ENCODE assay signal across 11 cellular contexts in genomic region chr2:240013343-240013742, GRCh38. TPM values are rescaled to one million over a fixed set of nuclear protein-coding genes. Genes with fewer than 3 reads are reported as not detected.
A peak's percentile ranks its signal among the peaks of the same experiment; 100 is the strongest.
DNase-seq lines count a peak whose midpoint lies in the region; ATAC-seq and TF ChIP-seq lines count a peak whose summit lies in the region.
"Had no signal": no experiment of that assay in that cellular context is flagged by ENCODE, and none has a peak within 500 bp of the region (broad histone marks: within the 10 kb centered on the region; RNA-seq: fewer than 3 reads in every experiment).

No MANE protein-coding gene starts in this region.

- H2BK5ac ChIP-seq in mesendoderm (ENCODE audit: low read length): no peak overlapping the region

- no CpG with 5 or more reads among the region's 1 CpG for WGBS in mesendoderm (ENCODE audit: extremely low coverage, insufficient coverage, low lambda C conversion rate)

- no peak overlapping the region for H3K4me2 ChIP-seq in Loucy (ENCODE audit: low read depth, low read length, poor library complexity, severe bottlenecking)
- no peak overlapping the region for H3K4me2 ChIP-seq in mesendoderm (ENCODE audit: low read length)

- H2AFZ ChIP-seq in Loucy (ENCODE audit: low read length): no peak overlapping the region

- no peaks in the 10 kb centered on the region for H4K20me1 ChIP-seq in Loucy (ENCODE audit: insufficient read depth, low read length, poor library complexity, severe bottlenecking)

- H3K4ac ChIP-seq in mesendoderm (ENCODE audit: low read depth, low read length): no peak overlapping the region

- H3K56ac ChIP-seq in mesendoderm (ENCODE audit: low read length): no peak overlapping the region

- H4K8ac ChIP-seq in mesendoderm (ENCODE audit: low read depth, low read length): no peak overlapping the region

- no peaks in the 10 kb centered on the region for H3F3A ChIP-seq in Loucy (ENCODE audit: low read depth)

- no peak overlapping the region for H2BK15ac ChIP-seq in mesendoderm (replicated peaks; ENCODE audit: low read depth)

- no peak overlapping the region for H2BK120ac ChIP-seq in mesendoderm (ENCODE audit: low read depth, low read length)

- DNase-seq in DMS53 (lab: John Stamatoyannopoulos, UW) (peak; percentile 38), brain microvascular endothelial cell (no peak), mesendoderm (peak; percentile 1), DMS153 (lab: John Stamatoyannopoulos, UW) (no peak), lower lobe of right lung (no peak)
- DNase-seq: activated naive CD8-positive, alpha-beta T cell treated with anti-CD3 and anti-CD28 coated beads for 36 hours had no signal

- peaks cover 77% of the 10 kb centered on the region; the same call in 1 of the 2 replicates for H3K36me3 ChIP-seq in Loucy (ENCODE audit: insufficient read depth, low read length)
- H3K36me3 ChIP-seq in brain microvascular endothelial cell (replicated peaks): peaks cover 33% of the 10 kb centered on the region
- H3K36me3 ChIP-seq in mesendoderm (ENCODE audit: control insufficient read depth, insufficient read depth, low read length): peaks cover 7% of the 10 kb centered on the region
- H3K36me3 ChIP-seq in lower lobe of right lung: peaks cover 99% of the 10 kb centered on the region

- no peak overlapping the region for H4K5ac ChIP-seq in mesendoderm (ENCODE audit: low read length)

- H3K4me1 ChIP-seq in Loucy (ENCODE audit: insufficient read depth, low read length, poor library complexity, severe bottlenecking): no peaks in the 10 kb centered on the region
- H3K4me1 ChIP-seq in mesendoderm (ENCODE audit: control insufficient read depth, low read depth, low read length): no peaks in the 10 kb centered on the region
- H3K4me1 ChIP-seq in lower lobe of right lung: no peaks in the 10 kb centered on the region

- no peak for ATAC-seq in HG03520 (IDR thresholded peaks at IDR 0.05; ENCODE audit: unreplicated experiment)
- no peak for ATAC-seq in lower lobe of right lung
- no peak for ATAC-seq in HG03457 (IDR thresholded peaks at IDR 0.05; ENCODE audit: unreplicated experiment)
- ATAC-seq: activated CD4-positive, CD25-positive, alpha-beta regulatory T cell treated with anti-CD3 and anti-CD28 coated beads, Interleukin-2, amount 50 U/mL, for 24 hours had no signal

- no peaks in the 10 kb centered on the region for H3K27me3 ChIP-seq in Loucy (ENCODE audit: insufficient read depth, low read length, poor library complexity, severe bottlenecking)
- no peaks in the 10 kb centered on the region for H3K27me3 ChIP-seq in brain microvascular endothelial cell (replicated peaks)
- no peaks in the 10 kb centered on the region for H3K27me3 ChIP-seq in mesendoderm (ENCODE audit: insufficient read depth, low read length, poor library complexity)
- no peaks in the 10 kb centered on the region for H3K27me3 ChIP-seq in lower lobe of right lung (ENCODE audit: low read depth)

- H3K23ac ChIP-seq in mesendoderm (ENCODE audit: low read length): no peak overlapping the region

- no peak overlapping the region for H2AK5ac ChIP-seq in mesendoderm (ENCODE audit: low read length)

- H3K4me3 ChIP-seq in Loucy (ENCODE audit: low read length, poor library complexity, severe bottlenecking): no peak overlapping the region
- no peak overlapping the region for H3K4me3 ChIP-seq in brain microvascular endothelial cell (ENCODE audit: low read depth, low read length)
- H3K4me3 ChIP-seq in mesendoderm (ENCODE audit: low read length): no peak overlapping the region
- no peak overlapping the region for H3K4me3 ChIP-seq in lower lobe of right lung

- H3K9me2 ChIP-seq in Loucy (replicated peaks; ENCODE audit: low read depth, low read length): no peaks in the 10 kb centered on the region

- H3K27ac ChIP-seq in brain microvascular endothelial cell (no peak overlapping the region), mesendoderm (ENCODE audit: low read depth, low read length) (no peak overlapping the region), lower lobe of right lung (no peak overlapping the region)

- H3K18ac ChIP-seq in mesendoderm (ENCODE audit: low read length): no peak overlapping the region

- no peaks in the 10 kb centered on the region for H3K9me3 ChIP-seq in Loucy (ENCODE audit: insufficient read depth, low read depth, low read length)
- H3K9me3 ChIP-seq in lower lobe of right lung: no peaks in the 10 kb centered on the region

- H3K79me2 ChIP-seq in Loucy (ENCODE audit: insufficient read depth, low read length) (peaks cover 4% of the 10 kb centered on the region; the same call in 1 of the 2 replicates), mesendoderm (ENCODE audit: control insufficient read depth, insufficient read depth, low read length) (no peaks in the 10 kb centered on the region)

- H3K9ac ChIP-seq in Loucy (ENCODE audit: low read depth, low read length, poor library complexity, severe bottlenecking) (no peak overlapping the region), mesendoderm (ENCODE audit: low read length) (no peak overlapping the region)

- in situ Hi-C loops in brain microvascular endothelial cell (cut with HindIII; ENCODE audit: low pct_ligation_motif_present, low sequenced_read_pairs): no loop called here

- intact Hi-C loops in lower lobe of right lung (cut with DNase I): no loop called here

- TF ChIP-seq CTCF in Loucy (conservative IDR thresholded peaks at IDR 0.05; ENCODE audit: low read length): peak; percentile 35; the same call in 1 of the 2 replicates
- peak; percentile 38 for TF ChIP-seq CTCF in brain microvascular endothelial cell (IDR thresholded peaks at IDR 0.05; ENCODE audit: low read depth, low read length, missing control alignments)
- TF ChIP-seq CTCF in lower lobe of right lung (IDR thresholded peaks at IDR 0.05): no peak

- H3K79me1 ChIP-seq in mesendoderm (ENCODE audit: low read length): no peaks in the 10 kb centered on the region

RNA-seq across cellular contexts. Expression of gene NDUFA10, which starts 11.8 kb away (rescaled TPM):
- 76.3 TPM for polyA plus RNA-seq in mesendoderm (2013, experiment 1 of 2)
- 75.8 TPM for polyA plus RNA-seq in mesendoderm (2013, experiment 2 of 2)
- 92.2 TPM for total RNA-seq in lower lobe of right lung

RNA-seq across cellular contexts. Expression of gene OR6B2, which starts 16.9 kb away (rescaled TPM):
- 0.03 TPM for polyA plus RNA-seq in mesendoderm (2013, experiment 1 of 2)
- 0.06 TPM for polyA plus RNA-seq in mesendoderm (2013, experiment 2 of 2)
- total RNA-seq in lower lobe of right lung: not detected
- total RNA-seq: activated naive CD8-positive, alpha-beta T cell treated with anti-CD3 and anti-CD28 coated beads for 36 hours had no signal
- polyA plus RNA-seq: neural cell had no signal

RNA-seq across cellular contexts. Expression of gene OR6B3, which starts 40.0 kb away (rescaled TPM):
- not detected for polyA plus RNA-seq in mesendoderm (2013, experiment 1 of 2)
- polyA plus RNA-seq in mesendoderm (2013, experiment 2 of 2): not detected
- not detected for total RNA-seq in lower lobe of right lung
- total RNA-seq: activated naive CD8-positive, alpha-beta T cell treated with anti-CD3 and anti-CD28 coated beads for 36 hours had no signal
- polyA plus RNA-seq: neural cell had no signal

Comparison
In these comparisons a context has a peak if more than half of its experiments do, and no peak if none do; other contexts are left out.
1. DNase-seq: peak in DMS53 (single experiment) and mesendoderm (single experiment); none in brain microvascular endothelial cell (single experiment), DMS153 (single experiment) and lower lobe of right lung (single experiment).